In the genomic region with DNA sequence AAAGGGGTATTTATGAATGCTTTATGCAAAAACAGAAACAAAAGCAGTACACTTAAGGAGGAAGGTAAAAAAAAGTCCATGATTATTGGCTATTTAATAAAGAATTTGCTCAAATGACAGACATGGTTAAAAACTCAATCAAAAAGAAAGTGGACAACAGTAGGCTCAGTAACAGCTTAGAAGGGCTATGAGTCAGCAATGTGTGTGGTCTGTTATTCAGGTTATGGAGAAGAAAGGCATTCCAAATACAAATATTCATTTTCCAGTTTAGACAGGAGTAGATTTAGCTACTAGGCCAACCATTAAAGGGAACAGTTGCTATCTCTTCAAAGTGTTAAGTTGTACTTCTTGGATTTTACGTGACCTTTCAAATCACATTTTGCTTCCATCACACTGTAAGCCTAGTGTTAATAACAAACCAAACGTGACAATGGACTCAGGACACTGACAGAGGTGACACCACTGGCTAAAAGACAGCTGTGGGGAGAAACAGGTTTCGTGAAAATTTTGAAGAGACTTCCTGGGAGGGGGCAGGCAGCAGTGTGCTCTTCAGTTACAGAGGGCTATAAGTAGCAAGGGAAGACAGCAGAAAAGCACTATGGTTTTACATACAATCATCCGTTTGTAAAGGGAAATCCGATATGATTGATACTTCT, we compare ENCODE assay signal across 9 cellular contexts. TPM values are rescaled to one million over a fixed set of nuclear protein-coding genes. Genes with fewer than 3 reads are reported as not detected.
DNase-seq lines count a peak whose midpoint lies in the region; ATAC-seq, FAIRE-seq and TF ChIP-seq lines count a peak whose summit lies in the region.
"Had no signal": no experiment of that assay in that cellular context is flagged by ENCODE, and none has a peak within 500 bp of the region (broad histone marks: within the 10 kb centered on the region; RNA-seq: fewer than 3 reads in every experiment).

No MANE protein-coding gene starts in this region.

- H2AFZ ChIP-seq in astrocyte (ENCODE audit: low read depth, low read length) (no peak overlapping the region), keratinocyte (ENCODE audit: control insufficient read depth, low read length) (peak overlapping the region; percentile 25), OCI-LY7 (ENCODE audit: low read length) (no peak overlapping the region)

- no peaks in the 10 kb centered on the region for H3K9me3 Mint-ChIP-seq in astrocyte (ENCODE audit: unreplicated experiment)

- no peaks in the 10 kb centered on the region for H3K36me3 Mint-ChIP-seq in astrocyte (ENCODE audit: low read depth, unreplicated experiment)

- no peaks in the 10 kb centered on the region for H3K9me1 ChIP-seq in keratinocyte (ENCODE audit: control insufficient read depth, extremely low read depth, insufficient read depth, low read length)

- DNase-seq in Right ventricle myocardium superior (no peak), cardiac septum (ENCODE audit: low spot score) (no peak), astrocyte (ENCODE audit: low read depth) (peak; percentile 75), keratinocyte (ENCODE audit: low read depth, low spot score) (no peak), hypothalamus (lab: John Stamatoyannopoulos, UW) (no peak), Kasumi-1 (lab: John Stamatoyannopoulos, UW) (no peak), OCI-LY7 (ENCODE audit: low spot score) (no peak)
- DNase-seq: cortex of kidney had no signal

- H4K20me1 ChIP-seq in astrocyte (ENCODE audit: insufficient read depth, low read length) (no peaks in the 10 kb centered on the region), keratinocyte (ENCODE audit: control insufficient read depth, extremely low read depth, insufficient read depth, low read length) (no peaks in the 10 kb centered on the region), OCI-LY7 (ENCODE audit: insufficient read depth, low read length) (no peaks in the 10 kb centered on the region)

- peak overlapping the region; percentile 77 for H3K27ac Mint-ChIP-seq in astrocyte (ENCODE audit: unreplicated experiment)

- TF ChIP-seq CTCF in astrocyte (IDR thresholded peaks at IDR 0.05; ENCODE audit: insufficient read depth, low read depth, low read length), result no peak
- TF ChIP-seq CTCF in keratinocyte (optimal IDR thresholded peaks at IDR 0.05 in 1 of 3, IDR thresholded peaks at IDR 0.05 in 1 of 3, conservative IDR thresholded peaks at IDR 0.05 in 1 of 3; ENCODE audit: extremely low read depth in 1 of 3, insufficient read depth in 2 of 3, low read length in 3 of 3), result no peak
- TF ChIP-seq CTCF in OCI-LY7 (conservative IDR thresholded peaks at IDR 0.05; ENCODE audit: low read length), result no peak

- peak overlapping the region; percentile 45 for H3K4me3 Mint-ChIP-seq in astrocyte (ENCODE audit: unreplicated experiment)

- no peaks in the 10 kb centered on the region for H3K9me3 ChIP-seq in astrocyte (ENCODE audit: insufficient read depth, low read depth, low read length)
- H3K9me3 ChIP-seq in keratinocyte (ENCODE audit: control insufficient read depth, low read depth, low read length), result no peaks in the 10 kb centered on the region
- H3K9me3 ChIP-seq in OCI-LY7 (ENCODE audit: low read length), result no peaks in the 10 kb centered on the region

- H3K27me3 ChIP-seq in astrocyte (ENCODE audit: insufficient read depth, low read length) (no peaks in the 10 kb centered on the region), keratinocyte (ENCODE audit: control insufficient read depth, extremely low read depth, insufficient read depth, low read length) (no peaks in the 10 kb centered on the region)

- FAIRE-seq in astrocyte (lab: Jason Lieb, UNC) (peak; percentile 65), keratinocyte (lab: Jason Lieb, UNC) (peak; percentile 82)

- dilution Hi-C loops in keratinocyte (cut with MboI; ENCODE audit: extremely low pct_ligation_motif_present, low sequenced_read_pairs), result no loop called here

- H3K27me3 Mint-ChIP-seq in astrocyte (ENCODE audit: low read depth, unreplicated experiment), result no peaks in the 10 kb centered on the region

- H3K27ac ChIP-seq in astrocyte (ENCODE audit: low read depth, low read length) (peak overlapping the region; percentile 63), keratinocyte (ENCODE audit: control insufficient read depth, insufficient read depth, low read length) (peak overlapping the region; percentile 53), OCI-LY7 (ENCODE audit: low read depth, low read length, poor library complexity, severe bottlenecking) (no peak overlapping the region)

- no peaks in the 10 kb centered on the region for H3K9me2 ChIP-seq in OCI-LY7 (ENCODE audit: insufficient read depth, low read length)

- H3K36me3 ChIP-seq in astrocyte (ENCODE audit: insufficient read depth, low read length), result peaks cover 5% of the 10 kb centered on the region
- H3K36me3 ChIP-seq in keratinocyte (ENCODE audit: control insufficient read depth in 2 of 2, extremely low read depth in 1 of 2, insufficient read depth in 2 of 2, low read length in 2 of 2), result peaks cover 2 to 11% of the 10 kb centered on the region in 2 experiments
- peaks cover 20% of the 10 kb centered on the region for H3K36me3 ChIP-seq in OCI-LY7 (ENCODE audit: insufficient read depth, low read length)

- no peak overlapping the region for H3K4me3 ChIP-seq in astrocyte (ENCODE audit: insufficient read depth, low read depth, low read length)
- no peak overlapping the region for H3K4me3 ChIP-seq in keratinocyte (ENCODE audit: control insufficient read depth in 2 of 3, extremely low read depth in 1 of 3, insufficient read depth in 2 of 3, low read depth in 1 of 3, low read length in 3 of 3)
- no peak overlapping the region for H3K4me3 ChIP-seq in OCI-LY7 (ENCODE audit: low read depth, low read length, poor library complexity, severe bottlenecking)

- H3K4me2 ChIP-seq in astrocyte (ENCODE audit: low read length) (peak overlapping the region; percentile 72), keratinocyte (ENCODE audit: control insufficient read depth, extremely low read depth, insufficient read depth, low read depth, low read length) (peak overlapping the region; percentile 41), OCI-LY7 (ENCODE audit: low read length) (no peak overlapping the region)

- peaks cover 16% of the 10 kb centered on the region for H3K4me1 ChIP-seq in astrocyte (ENCODE audit: insufficient read depth, low read length)
- H3K4me1 ChIP-seq in keratinocyte (ENCODE audit: control insufficient read depth, extremely low read depth, insufficient read depth, low read length), result peaks cover 25% of the 10 kb centered on the region
- peaks cover 12% of the 10 kb centered on the region for H3K4me1 ChIP-seq in OCI-LY7 (ENCODE audit: insufficient read depth, low read length, poor library complexity, severe bottlenecking)

- intact Hi-C loops in Right ventricle myocardium superior (cut with DNase I), result no loop called here
- intact Hi-C loops in cardiac septum (cut with DNase I), result loop anchor here (10.0 kb wide), 2 partner anchors 187 to 397 kb away; a partner anchor contains a TSS
- intact Hi-C loops in OCI-LY7 (cut with micrococcal nuclease; ENCODE audit: unreplicated experiment), result no loop called here

- H3K4me1 Mint-ChIP-seq in astrocyte (ENCODE audit: low read depth, unreplicated experiment), result peaks cover 34% of the 10 kb centered on the region

- peak overlapping the region; percentile 61 for H3K9ac ChIP-seq in astrocyte (ENCODE audit: low read length)
- no peak overlapping the region for H3K9ac ChIP-seq in keratinocyte (ENCODE audit: control insufficient read depth, extremely low read depth, insufficient read depth, low read length)

- BruUV-seq in OCI-LY7 (replicated peaks; lab: Mats Ljungman, UMichigan), result no TSS peak

- CTCF ChIA-PET in OCI-LY7 (lab: Charles Lee; ENCODE audit: unreplicated experiment), result no interaction called here

- POLR2A ChIA-PET in OCI-LY7 (lab: Charles Lee), result interaction anchor here (1.1 to 1.3 kb wide), 2 partner anchors 19 to 392 kb away, joined by 3 to 5 read pairs; no protein-coding TSS in a partner anchor

- ATAC-seq in Right ventricle myocardium superior (ENCODE audit: poor library complexity) (peak; percentile 61), GM18519 (IDR thresholded peaks at IDR 0.05; ENCODE audit: low FRiP score, unreplicated experiment) (no peak)

- H3K79me2 ChIP-seq in astrocyte (ENCODE audit: insufficient read depth, low read length) (no peaks in the 10 kb centered on the region), keratinocyte (ENCODE audit: control insufficient read depth, insufficient read depth, low read length) (no peaks in the 10 kb centered on the region), OCI-LY7 (ENCODE audit: insufficient read depth, low read depth, low read length) (no peaks in the 10 kb centered on the region)

RNA-seq across cellular contexts. Expression of a gene that starts 41.7 kb away (rescaled TPM):
- total RNA-seq in Right ventricle myocardium superior (2.3 TPM), cardiac septum (2.0 TPM), astrocyte (2.7 and 4.5 TPM in 2 replicates), OCI-LY7 (2022) (4.1 and 5.6 TPM in 2 replicates)
- polyA plus RNA-seq in keratinocyte, result 0.16 to 0.20 TPM (median 0.19 TPM) in 3 replicates
- polyA plus RNA-seq in keratinocyte (2011; ENCODE audit: low read depth), result 0.44 TPM
- 0.04 and 0.12 TPM in 2 replicates for polyA plus RNA-seq in keratinocyte (2011; cell fraction: cytosol; rRNA removed)
- polyA plus RNA-seq in keratinocyte (2011; cell fraction: nucleus; rRNA removed), result 0.38 and 0.44 TPM in 2 replicates
- polyA plus RNA-seq in keratinocyte (2012; ENCODE audit: low replicate concordance), result 0.18 and 0.31 TPM in 2 replicates
- 0.43 to 0.86 TPM in 2 of 3 replicates, not detected in the other for polyA minus RNA-seq in keratinocyte
- polyA minus RNA-seq in keratinocyte (2011; cell fraction: cytosol; rRNA and poly(A)+ RNA removed), result not detected
- 0.42 and 1.7 TPM in 2 replicates for polyA minus RNA-seq in keratinocyte (2011; cell fraction: nucleus; rRNA and poly(A)+ RNA removed)
- total RNA-seq in OCI-LY7 (2014; rRNA removed; shearing (Covaris generic)), result 1.6 and 2.1 TPM in 2 replicates
